In genomic region chr3:152595975-152596832, GRCh38 we compare ENCODE assay signal across 8 cellular contexts.
A peak's percentile ranks its signal among the peaks of the same experiment; 100 is the strongest.
DNase-seq lines count a peak whose midpoint lies in the region; ATAC-seq and TF ChIP-seq lines count a peak whose summit lies in the region.

No MANE protein-coding gene starts in this region.

- peaks cover 5% of the 10 kb centered on the region for H3K4me1 Mint-ChIP-seq in activated CD8-positive, alpha-beta memory T cell treated with anti-CD3 and anti-CD28 coated beads, Interleukin-2, amount 10 ng/mL, durations not matched to agents 7 days and 5 days

- H3K9me3 ChIP-seq in Peyer's patch, result no peaks in the 10 kb centered on the region

- ATAC-seq in GM18909 (IDR thresholded peaks at IDR 0.05; ENCODE audit: poor library complexity, unreplicated experiment), result peak; percentile 99
- peak; percentile 98 for ATAC-seq in HG03066 (IDR thresholded peaks at IDR 0.05; ENCODE audit: low read depth, unreplicated experiment)
- ATAC-seq in esophagus mucosa, result peak; percentile 67
- ATAC-seq in activated CD8-positive, alpha-beta memory T cell treated with anti-CD3 and anti-CD28 coated beads, Interleukin-2, amount 10 ng/mL, durations not matched to agents 7 days and 5 days, result no peak

- H3K27ac Mint-ChIP-seq in activated CD8-positive, alpha-beta memory T cell treated with anti-CD3 and anti-CD28 coated beads, Interleukin-2, amount 10 ng/mL, durations not matched to agents 7 days and 5 days, result no peak overlapping the region

- H3K36me3 Mint-ChIP-seq in activated CD8-positive, alpha-beta memory T cell treated with anti-CD3 and anti-CD28 coated beads, Interleukin-2, amount 10 ng/mL, durations not matched to agents 7 days and 5 days, result no peaks in the 10 kb centered on the region

- DNase-seq in AG08396 (ENCODE audit: low spot score), result peak; percentile 18
- DNase-seq in Peyer's patch, result peak in 2 of 3 donors; percentile 31 to 63
- DNase-seq in non-pigmented ciliary epithelial cell (ENCODE audit: low read depth), result peak; percentile 81
- no peak for DNase-seq in activated CD4-positive, alpha-beta T cell treated with anti-CD3 and anti-CD28 coated beads, Interleukin-2, amount 50 U/mL, for 1 hour
- no peak for DNase-seq in activated CD8-positive, alpha-beta memory T cell treated with anti-CD3 and anti-CD28 coated beads, Interleukin-2, amount 10 ng/mL, durations not matched to agents 7 days and 5 days

- TF ChIP-seq POLR2A in Peyer's patch (IDR thresholded peaks at IDR 0.05), result no peak

- TF ChIP-seq CTCF in Peyer's patch (IDR thresholded peaks at IDR 0.05), result no peak

- H3K27ac ChIP-seq in Peyer's patch, result peak overlapping the region; percentile 22 to 72 (median 58)

- H3K27me3 ChIP-seq in Peyer's patch, result no peaks in the 10 kb centered on the region

- H3K4me3 Mint-ChIP-seq in activated CD8-positive, alpha-beta memory T cell treated with anti-CD3 and anti-CD28 coated beads, Interleukin-2, amount 10 ng/mL, durations not matched to agents 7 days and 5 days, result no peak overlapping the region

- CTCF ChIA-PET in activated CD8-positive, alpha-beta memory T cell treated with anti-CD3 and anti-CD28 coated beads, Interleukin-2, amount 10 ng/mL, durations not matched to agents 7 days and 5 days (lab: Charles Lee), result interaction anchor here (1.0 to 1.3 kb wide), 3 partner anchors 9 to 20 kb away, joined by 3 read pairs; no protein-coding TSS in a partner anchor

- no peaks in the 10 kb centered on the region for H3K36me3 ChIP-seq in Peyer's patch

- H3K27me3 Mint-ChIP-seq in activated CD8-positive, alpha-beta memory T cell treated with anti-CD3 and anti-CD28 coated beads, Interleukin-2, amount 10 ng/mL, durations not matched to agents 7 days and 5 days, result no peaks in the 10 kb centered on the region

- H3K9me3 Mint-ChIP-seq in activated CD8-positive, alpha-beta memory T cell treated with anti-CD3 and anti-CD28 coated beads, Interleukin-2, amount 10 ng/mL, durations not matched to agents 7 days and 5 days (ENCODE audit: low read depth), result no peaks in the 10 kb centered on the region

- H3K4me1 ChIP-seq in Peyer's patch, result peaks cover 0 to 17% (median 3%) of the 10 kb centered on the region in 4 donors

- H3K4me3 ChIP-seq in Peyer's patch, result peak overlapping the region in 1 of 4 donors; percentile 0

Comparison
In these comparisons a context has a peak if more than half of its experiments do, and no peak if none do; other contexts are left out.
1. DNase-seq: peak in AG08396 (single experiment), Peyer's patch (2 of 3) and non-pigmented ciliary epithelial cell (single experiment); none in activated CD4-positive, alpha-beta T cell treated with anti-CD3 and anti-CD28 coated beads, Interleukin-2, amount 50 U/mL, for 1 hour (single experiment) and activated CD8-positive, alpha-beta memory T cell treated with anti-CD3 and anti-CD28 coated beads, Interleukin-2, amount 10 ng/mL, durations not matched to agents 7 days and 5 days (single experiment).